In the genomic region with DNA sequence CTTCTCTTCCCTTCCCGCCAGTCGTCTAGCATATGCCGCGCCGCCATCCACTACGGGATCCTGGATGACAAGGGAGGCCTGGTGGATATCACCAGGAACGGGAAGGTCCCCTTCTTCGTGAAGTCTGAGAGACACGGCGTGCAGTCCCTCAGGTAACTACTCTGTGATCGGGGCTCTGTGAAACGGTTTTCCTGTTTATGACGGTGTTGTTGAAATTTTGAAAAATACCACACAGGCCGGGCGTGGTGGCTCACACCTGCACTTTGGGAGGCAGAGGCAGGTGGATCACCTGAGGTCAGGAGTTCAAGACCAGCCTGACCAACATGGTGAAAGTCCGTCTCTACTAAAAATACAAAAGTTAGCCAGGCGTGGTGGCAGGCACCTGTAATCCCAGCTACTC, we compare ENCODE assay signal across 1 cellular context.
TF ChIP-seq lines count a peak whose summit lies in the region.

No MANE protein-coding gene starts in this region.

TF ChIP-seq in HepG2, 621 proteins besides CTCF, POLR2A, EP300 and RAD21:
- TF ChIP-seq ZNF737 (CRISPR knock-in tag; IDR thresholded peaks at IDR 0.05; ENCODE audit: borderline replicate concordance) = 0 out of 2 replicates have a peak, but pooled peaks have one; percentile 43
